ENCODE assay signal across 7 cellular contexts in the genomic region with DNA sequence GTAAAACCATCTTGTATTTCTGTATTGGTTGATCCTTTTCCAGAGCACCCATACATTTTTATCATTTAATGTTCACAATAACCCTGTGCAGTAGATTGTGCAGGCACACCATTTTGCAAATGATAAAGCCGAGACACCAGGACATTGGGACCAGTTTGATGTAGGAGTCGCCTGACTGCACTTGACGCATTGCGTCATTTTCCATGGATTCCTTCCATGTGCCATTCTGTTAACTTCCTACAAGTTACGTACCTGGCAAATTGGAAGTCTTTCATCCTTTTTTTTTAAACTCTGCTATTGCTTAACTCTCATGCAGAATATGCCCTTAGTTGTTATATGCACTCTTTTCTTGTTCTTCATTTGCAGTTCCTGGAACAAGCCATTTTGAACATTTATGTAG. TPM values are rescaled to one million over a fixed set of nuclear protein-coding genes. Genes with fewer than 3 reads are reported as not detected.
"Had no signal": no experiment of that assay in that cellular context is flagged by ENCODE, and none has a peak within 500 bp of the region (broad histone marks: within the 10 kb centered on the region; RNA-seq: fewer than 3 reads in every experiment).

No MANE protein-coding gene starts in this region.

- H3K4me3 Mint-ChIP-seq: GM23338, H9 had no signal

- H3K4me1 Mint-ChIP-seq: GM23338, H9 had no signal

- ATAC-seq: GM23338 had no signal

- DNase-seq: H9, HCEC 1CT, KBM-7 had no signal

- H3K27ac Mint-ChIP-seq: GM23338, H9 had no signal

- H3K4me2 ChIP-seq: GM23338 had no signal

- FAIRE-seq: H1, HTR-8/SVneo had no signal

- H3K4me3 ChIP-seq: GM23338 had no signal

- H3K9me3 Mint-ChIP-seq: GM23338, H9 had no signal

- H2AFZ ChIP-seq: GM23338 had no signal

RNA-seq across cellular contexts. Expression of gene PRPH2, which starts 43.0 kb away (rescaled TPM):
- total RNA-seq: HT-29 had no signal
